Comparison of ENCODE assay signal across 17 cellular contexts in the genomic region with DNA sequence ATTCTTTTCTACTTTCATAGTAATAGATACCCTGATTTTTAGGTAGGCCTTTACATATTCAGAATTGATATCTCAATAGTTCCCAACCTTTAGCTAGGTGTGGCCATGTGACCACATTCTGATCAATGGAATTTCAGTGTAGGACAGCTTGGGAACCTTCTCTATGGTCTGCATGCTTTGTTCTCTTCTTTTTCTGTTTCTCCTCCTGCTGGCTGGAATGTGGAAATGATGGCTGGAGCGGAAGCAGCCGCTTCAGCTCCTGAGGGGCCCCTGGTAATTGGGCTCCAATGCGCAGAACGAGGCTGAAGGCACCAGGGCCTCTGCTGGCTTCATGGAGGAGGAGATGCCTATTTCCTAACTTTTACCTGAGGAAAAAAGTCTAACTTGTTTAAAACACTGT.
DNase-seq lines count a peak whose midpoint lies in the region; ATAC-seq, FAIRE-seq and TF ChIP-seq lines count a peak whose summit lies in the region.
"Had no signal": no experiment of that assay in that cellular context is flagged by ENCODE, and none has a peak within 500 bp of the region (broad histone marks: within the 10 kb centered on the region; RNA-seq: fewer than 3 reads in every experiment).

No MANE protein-coding gene starts in this region.

- WGBS in psoas muscle, 3 donors = 94 to 99% (median 97%) methylated on average over 4 of the region's 4 CpGs

- FAIRE-seq in GM19239 (lab: Jason Lieb, UNC) = no peak
- FAIRE-seq: HTR-8/SVneo had no signal

- no TSS peak for BruUV-seq in OCI-LY7 (replicated peaks; lab: Mats Ljungman, UMichigan)

- CTCF ChIA-PET in OCI-LY7 (lab: Charles Lee; ENCODE audit: unreplicated experiment) = no interaction called here

- peaks cover 3% of the 10 kb centered on the region for H3K36me3 Mint-ChIP-seq in activated naive CD8-positive, alpha-beta T cell treated with anti-CD3 and anti-CD28 coated beads, Interleukin-2, amount 50 U/mL, for 24 hours (ENCODE audit: low read depth)

- H4K20me1 ChIP-seq in OCI-LY7 (ENCODE audit: insufficient read depth, low read length) = no peaks in the 10 kb centered on the region
- no peaks in the 10 kb centered on the region for H4K20me1 ChIP-seq in fibroblast of lung (ENCODE audit: control insufficient read depth, extremely low read depth, insufficient read depth, low read length)

- H3K9ac ChIP-seq in fibroblast of lung (ENCODE audit: insufficient read depth, low read length) = no peak overlapping the region

- peak overlapping the region; percentile 36 for H3K4me3 ChIP-seq in OCI-LY7 (ENCODE audit: low read depth, low read length, poor library complexity, severe bottlenecking)
- no peak overlapping the region for H3K4me3 ChIP-seq in fibroblast of lung (replicated peaks in 1 of 4; ENCODE audit: control extremely low read depth in 1 of 4, insufficient read depth in 1 of 4, low read depth in 3 of 4, low read length in 4 of 4)
- no peak overlapping the region for H3K4me3 ChIP-seq in psoas muscle
- H3K4me3 ChIP-seq: right atrium auricular region had no signal

- H3K27me3 Mint-ChIP-seq in activated naive CD8-positive, alpha-beta T cell treated with anti-CD3 and anti-CD28 coated beads, Interleukin-2, amount 50 U/mL, for 24 hours = no peaks in the 10 kb centered on the region
- H3K27me3 Mint-ChIP-seq: activated naive CD4-positive, alpha-beta T cell treated with anti-CD3 and anti-CD28 coated beads, Interleukin-2, amount 50 U/mL, for 24 hours had no signal

- H3K9me2 ChIP-seq in OCI-LY7 (ENCODE audit: insufficient read depth, low read length) = no peaks in the 10 kb centered on the region

- POLR2A ChIA-PET in OCI-LY7 (lab: Charles Lee) = interaction anchor here (0.7 to 2.6 kb wide), 5 partner anchors 11 to 70 kb away, joined by 3 to 6 read pairs (median 4); no protein-coding TSS in a partner anchor

- H3K27ac Mint-ChIP-seq in activated naive CD8-positive, alpha-beta T cell treated with anti-CD3 and anti-CD28 coated beads, Interleukin-2, amount 50 U/mL, for 24 hours = no peak overlapping the region
- H3K27ac Mint-ChIP-seq: activated naive CD4-positive, alpha-beta T cell treated with anti-CD3 and anti-CD28 coated beads, Interleukin-2, amount 50 U/mL, for 24 hours; T-helper 1 cell treated with Interleukin-12 subunit alpha and Interleukin-12 subunit beta and Interleukin-4 antibody, amounts not matched to agents 30 μg/mL and 1 μg/mL, for 36 hours had no signal

- TF ChIP-seq CTCF in OCI-LY7 (conservative IDR thresholded peaks at IDR 0.05; ENCODE audit: low read length) (peak; percentile 26; the same call in 1 of the 2 replicates), fibroblast of lung (conservative IDR thresholded peaks at IDR 0.05 in 1 of 2, IDR thresholded peaks at IDR 0.05 in 1 of 2; ENCODE audit: low read depth in 1 of 2, low read length in 2 of 2) (peak; percentile 28 to 36), psoas muscle (IDR thresholded peaks at IDR 0.05) (peak; percentile 12)

- H3K36me3 ChIP-seq in OCI-LY7 (ENCODE audit: insufficient read depth, low read length) (peaks cover 79% of the 10 kb centered on the region), fibroblast of lung (ENCODE audit: control insufficient read depth, insufficient read depth, low read length) (peaks cover 2% of the 10 kb centered on the region), psoas muscle (ENCODE audit: insufficient read depth in 1 of 2, low read depth in 1 of 2) (peaks cover 5 to 81% of the 10 kb centered on the region in 2 donors)

- H3K9me3 Mint-ChIP-seq in activated naive CD8-positive, alpha-beta T cell treated with anti-CD3 and anti-CD28 coated beads, Interleukin-2, amount 50 U/mL, for 24 hours = no peaks in the 10 kb centered on the region
- H3K9me3 Mint-ChIP-seq: activated naive CD4-positive, alpha-beta T cell treated with anti-CD3 and anti-CD28 coated beads, Interleukin-2, amount 50 U/mL, for 24 hours; T-helper 1 cell treated with Interleukin-12 subunit alpha and Interleukin-12 subunit beta and Interleukin-4 antibody, amounts not matched to agents 30 μg/mL and 1 μg/mL, for 36 hours had no signal

- H3K4me3 Mint-ChIP-seq in activated naive CD8-positive, alpha-beta T cell treated with anti-CD3 and anti-CD28 coated beads, Interleukin-2, amount 50 U/mL, for 24 hours = no peak overlapping the region
- H3K4me3 Mint-ChIP-seq: activated naive CD4-positive, alpha-beta T cell treated with anti-CD3 and anti-CD28 coated beads, Interleukin-2, amount 50 U/mL, for 24 hours; T-helper 1 cell treated with Interleukin-12 subunit alpha and Interleukin-12 subunit beta and Interleukin-4 antibody, amounts not matched to agents 30 μg/mL and 1 μg/mL, for 36 hours had no signal

- intact Hi-C loops in OCI-LY7 (cut with micrococcal nuclease; ENCODE audit: unreplicated experiment) (loop anchor here (2.0 kb wide), 3 partner anchors 45 to 217 kb away; no protein-coding TSS in a partner anchor), psoas muscle (cut with DNase I) (no loop called here)

- H3K4me1 Mint-ChIP-seq in activated naive CD8-positive, alpha-beta T cell treated with anti-CD3 and anti-CD28 coated beads, Interleukin-2, amount 50 U/mL, for 24 hours = peaks cover 12% of the 10 kb centered on the region
- H3K4me1 Mint-ChIP-seq: activated naive CD4-positive, alpha-beta T cell treated with anti-CD3 and anti-CD28 coated beads, Interleukin-2, amount 50 U/mL, for 24 hours had no signal

- ATAC-seq in psoas muscle = no peak
- ATAC-seq in activated naive CD8-positive, alpha-beta T cell treated with anti-CD3 and anti-CD28 coated beads, Interleukin-2, amount 50 U/mL, for 24 hours = no peak

- no peaks in the 10 kb centered on the region for H3K79me2 ChIP-seq in OCI-LY7 (ENCODE audit: insufficient read depth, low read depth, low read length)
- H3K79me2 ChIP-seq in fibroblast of lung (ENCODE audit: control insufficient read depth, insufficient read depth, low read length) = no peaks in the 10 kb centered on the region

- DNase-seq in DMS 273 (lab: John Stamatoyannopoulos, UW; ENCODE audit: unreplicated experiment) (peak; percentile 2), DMS 273 treated with DMSO at 0.1 percent for 48 hours (lab: John Stamatoyannopoulos, UW) (no peak), OCI-LY7 (ENCODE audit: low spot score) (no peak), fibroblast of lung (ENCODE audit: low read depth in 2 of 2) (peak in 1 of 2 donors; percentile 20), psoas muscle (no peak), GM19239 (ENCODE audit: insufficient read length, low spot score) (no peak), AG20443 (ENCODE audit: low spot score) (no peak)
- DNase-seq in activated naive CD8-positive, alpha-beta T cell treated with anti-CD3 and anti-CD28 coated beads, Interleukin-2, amount 50 U/mL, for 24 hours = no peak
- DNase-seq: dermis blood vessel endothelial cell, GF-D8, glutamatergic neuron, NCI-H774 had no signal

- H3K4me2 ChIP-seq in OCI-LY7 (ENCODE audit: low read length) = peak overlapping the region; percentile 70
- no peak overlapping the region for H3K4me2 ChIP-seq in fibroblast of lung (ENCODE audit: extremely low read depth, insufficient read depth, low read length)

- H3K27me3 ChIP-seq in fibroblast of lung (ENCODE audit: control insufficient read depth, insufficient read depth, low read length) = no peaks in the 10 kb centered on the region
- no peaks in the 10 kb centered on the region for H3K27me3 ChIP-seq in psoas muscle (ENCODE audit: insufficient read depth in 3 of 3, low read length in 2 of 3)
- H3K27me3 ChIP-seq: right atrium auricular region had no signal

- no peaks in the 10 kb centered on the region for H3K9me3 ChIP-seq in OCI-LY7 (ENCODE audit: low read length)
- H3K9me3 ChIP-seq in fibroblast of lung (ENCODE audit: control insufficient read depth, insufficient read depth, low read depth, low read length) = no peaks in the 10 kb centered on the region
- H3K9me3 ChIP-seq in psoas muscle = no peaks in the 10 kb centered on the region
- H3K9me3 ChIP-seq: right atrium auricular region had no signal

- peaks cover 73% of the 10 kb centered on the region for H3K4me1 ChIP-seq in OCI-LY7 (ENCODE audit: insufficient read depth, low read length, poor library complexity, severe bottlenecking)
- peaks cover 4% of the 10 kb centered on the region for H3K4me1 ChIP-seq in fibroblast of lung (ENCODE audit: control insufficient read depth, extremely low read depth, insufficient read depth, low read length)
- no peaks in the 10 kb centered on the region for H3K4me1 ChIP-seq in psoas muscle

- peak overlapping the region; percentile 94 for H3K27ac ChIP-seq in OCI-LY7 (ENCODE audit: low read depth, low read length, poor library complexity, severe bottlenecking)
- H3K27ac ChIP-seq in fibroblast of lung (ENCODE audit: insufficient read depth, low read length) = no peak overlapping the region
- no peak overlapping the region for H3K27ac ChIP-seq in psoas muscle
- H3K27ac ChIP-seq: 22Rv1, right atrium auricular region had no signal

- H2AFZ ChIP-seq in OCI-LY7 (ENCODE audit: low read length) = no peak overlapping the region
- H2AFZ ChIP-seq in fibroblast of lung (ENCODE audit: low read length) = no peak overlapping the region
